In genomic region chr17:41733348-41734138, GRCh38 we compare ENCODE assay signal across 8 cellular contexts. TPM values are rescaled to one million over a fixed set of nuclear protein-coding genes. Genes with fewer than 3 reads are reported as not detected.
DNase-seq lines count a peak whose midpoint lies in the region; ATAC-seq and TF ChIP-seq lines count a peak whose summit lies in the region.

No MANE protein-coding gene starts in this region.

- H3K4me1 ChIP-seq in smooth muscle cell (ENCODE audit: low read depth) = peaks cover 11% of the 10 kb centered on the region

- no peaks in the 10 kb centered on the region for H3F3A ChIP-seq in smooth muscle cell (ENCODE audit: low read depth)

- WGBS in smooth muscle cell (ENCODE audit: low lambda C conversion rate) = 28% methylated on average over 19 of the region's 40 CpGs

- no peaks in the 10 kb centered on the region for H3K79me2 ChIP-seq in smooth muscle cell (ENCODE audit: low read depth)

- H3K36me3 ChIP-seq in SK-N-MC (ENCODE audit: insufficient read depth, low read length) (peaks cover 27% of the 10 kb centered on the region), smooth muscle cell (ENCODE audit: low read depth) (no peaks in the 10 kb centered on the region)

- no peaks in the 10 kb centered on the region for H4K20me1 ChIP-seq in smooth muscle cell (ENCODE audit: low read depth)

- no peak for ATAC-seq in GM18867 (IDR thresholded peaks at IDR 0.05; ENCODE audit: unreplicated experiment)
- no peak for ATAC-seq in HG03045 (IDR thresholded peaks at IDR 0.05; ENCODE audit: unreplicated experiment)

- peak; percentile 35 to 71 for DNase-seq in NCI-H524 (lab: John Stamatoyannopoulos, UW)
- DNase-seq in NCI-H524 treated with DMSO at 0.1 percent for 48 hours (lab: John Stamatoyannopoulos, UW) = no peak
- no peak for DNase-seq in SK-N-MC (ENCODE audit: low read depth, low spot score)
- DNase-seq in smooth muscle cell (lab: John Stamatoyannopoulos, UW; ENCODE audit: unreplicated experiment) = no peak
- no peak for DNase-seq in GF-D8 (lab: John Stamatoyannopoulos, UW)

- no peak for TF ChIP-seq CTCF in smooth muscle cell (IDR thresholded peaks at IDR 0.05; ENCODE audit: borderline replicate concordance, insufficient read depth, poor library complexity, severe bottlenecking)

- H3K9me3 ChIP-seq in SK-N-MC (ENCODE audit: low read depth, low read length) (no peaks in the 10 kb centered on the region), smooth muscle cell (replicated peaks; ENCODE audit: low read depth) (no peaks in the 10 kb centered on the region)

- H3K4me2 ChIP-seq in smooth muscle cell = peak overlapping the region; percentile 87

- peaks cover 79% of the 10 kb centered on the region for H3K27me3 ChIP-seq in smooth muscle cell (ENCODE audit: low read depth)

- peak overlapping the region; percentile 98 for H3K4me3 ChIP-seq in SK-N-MC
- H3K4me3 ChIP-seq in iPS-11a (ENCODE audit: low read depth, low read length) = peak overlapping the region; percentile 13
- peak overlapping the region; percentile 46 for H3K4me3 ChIP-seq in smooth muscle cell

- peak overlapping the region; percentile 91 for H3K9ac ChIP-seq in SK-N-MC (ENCODE audit: insufficient read length)
- H3K9ac ChIP-seq in smooth muscle cell (ENCODE audit: low read depth) = no peak overlapping the region

- H2AFZ ChIP-seq in smooth muscle cell (ENCODE audit: low read depth) = no peak overlapping the region

- H3K27ac ChIP-seq in SK-N-MC (no peak overlapping the region), smooth muscle cell (ENCODE audit: low read depth) (no peak overlapping the region)

RNA-seq across cellular contexts. Expression of gene HAP1, which starts 0.9 kb away (rescaled TPM):
- 0.04 and 0.36 TPM in 2 replicates for total RNA-seq in smooth muscle cell
- polyA plus RNA-seq in smooth muscle cell = 0.54 and 0.73 TPM in 2 replicates

RNA-seq across cellular contexts. Expression of gene GAST, which starts 21.4 kb away (rescaled TPM):
- not detected in 2 replicates for total RNA-seq in smooth muscle cell
- polyA plus RNA-seq in smooth muscle cell = 1.2 TPM in 1 of 2 replicates, not detected in the other

RNA-seq across cellular contexts. Expression of gene EIF1, which starts 44.9 kb away (rescaled TPM):
- total RNA-seq in smooth muscle cell = 300 and 360 TPM in 2 replicates
- polyA plus RNA-seq in smooth muscle cell = 1,301 and 1,372 TPM in 2 replicates

RNA-seq across cellular contexts. Expression of gene JUP, which starts 53.0 kb away (rescaled TPM):
- total RNA-seq in smooth muscle cell = 167 and 238 TPM in 2 replicates
- polyA plus RNA-seq in smooth muscle cell = 124 and 277 TPM in 2 replicates

Comparison
In these comparisons a context has a peak if more than half of its experiments do, and no peak if none do; other contexts are left out.
1. DNase-seq: peak in NCI-H524 (2 of 2); none in NCI-H524 treated with DMSO at 0.1 percent for 48 hours (single experiment), SK-N-MC (single experiment), smooth muscle cell (single experiment) and GF-D8 (single experiment).
2. H3K4me3 ChIP-seq: peak in every context shown above with its lines; median percentile 98 in SK-N-MC; 46 in smooth muscle cell; 13 in iPS-11a.